Comparison of ENCODE assay signal across 39 cellular contexts in genomic region chr20:52806918-52807317, GRCh38.
"Had no signal": no experiment of that assay in that cellular context is flagged by ENCODE, and none has a peak within 500 bp of the region (broad histone marks: within the 10 kb centered on the region; RNA-seq: fewer than 3 reads in every experiment).

No MANE protein-coding gene starts in this region.

- ATAC-seq: activated CD8-positive, alpha-beta T cell treated with anti-CD3 and anti-CD28 coated beads for 36 hours; activated naive CD4-positive, alpha-beta T cell treated with anti-CD3 and anti-CD28 coated beads, Interleukin-2, amount 50 U/mL, for 72 hours; activated T-cell treated with anti-CD3 and anti-CD28 coated beads, Interleukin-2, amount 50 U/mL, for 4 hours; activated T-cell treated with anti-CD3 and anti-CD28 coated beads, Interleukin-2, amount 50 U/mL, for 72 hours; activated T-helper 17 cell treated with anti-CD3 and anti-CD28 coated beads, Interleukin-2, amount 50 U/mL, for 72 hours; body of pancreas; T-cell had no signal

- FAIRE-seq: astrocyte, TTC549 had no signal

- H3K36me3 ChIP-seq: adrenal gland, brain microvascular endothelial cell, breast epithelium, cardiac muscle cell had no signal

- H3K4me3 ChIP-seq: adrenal gland, body of pancreas, breast epithelium, cardiac muscle cell had no signal

- H3K27me3 ChIP-seq: adrenal gland, body of pancreas, brain microvascular endothelial cell, breast epithelium, cardiac muscle cell had no signal

- H3K27me3 Mint-ChIP-seq: activated B cell treated with CpG ODN at 0.5 μM for 24 hours had no signal

- H3K36me3 Mint-ChIP-seq: activated CD4-positive, alpha-beta memory T cell treated with anti-CD3 and anti-CD28 coated beads for 36 hours; activated naive CD8-positive, alpha-beta T cell treated with anti-CD3 and anti-CD28 coated beads for 36 hours; T-cell had no signal

- H3K4me3 Mint-ChIP-seq: activated B cell treated with CpG ODN at 0.5 μM for 24 hours; activated CD4-positive, alpha-beta memory T cell treated with anti-CD3 and anti-CD28 coated beads for 36 hours; activated CD4-positive, alpha-beta T cell treated with anti-CD3 and anti-CD28 coated beads, Interleukin-2, amount 10 ng/mL, durations not matched to agents 24 days and 14 days; activated CD8-positive, alpha-beta T cell treated with anti-CD3 and anti-CD28 coated beads for 36 hours; activated naive CD4-positive, alpha-beta T cell treated with anti-CD3 and anti-CD28 coated beads for 36 hours; activated naive CD8-positive, alpha-beta T cell treated with anti-CD3 and anti-CD28 coated beads for 36 hours; activated T-cell treated with anti-CD3 and anti-CD28 coated beads, Interleukin-2, amount 50 U/mL, for 4 hours; activated T-cell treated with anti-CD3 and anti-CD28 coated beads, Interleukin-2, amount 50 U/mL, for 72 hours; activated T-helper 1 cell treated with anti-CD3 and anti-CD28 coated beads, Interleukin-12 subunit alpha, Interleukin-12 subunit beta, Interleukin-2, Interleukin-4 antibody, amounts not matched to agents 30 ng/mL and 10 ng/mL and 1 ng/mL, durations not matched to agents 14 hours and 24 hours and 36 hours; activated T-helper 17 cell treated with anti-CD3 and anti-CD28 coated beads, Interleukin-2, amount 50 U/mL, for 72 hours; central memory CD8-positive, alpha-beta T cell; T-cell; T-helper 1 cell treated with Interleukin-12 subunit alpha and Interleukin-12 subunit beta and Interleukin-4 antibody, amounts not matched to agents 30 μg/mL and 1 μg/mL, for 36 hours; T-helper 2 cell treated with Interferon-gamma antibody and Interleukin-4, amounts not matched to agents 5 μg/mL and 100 μg/mL, for 36 hours had no signal

- H3K9me3 Mint-ChIP-seq: activated B cell treated with CpG ODN at 0.5 μM for 24 hours; activated CD4-positive, alpha-beta memory T cell treated with anti-CD3 and anti-CD28 coated beads for 36 hours; activated CD4-positive, alpha-beta T cell treated with anti-CD3 and anti-CD28 coated beads, Interleukin-2, amount 10 ng/mL, durations not matched to agents 24 days and 14 days; activated CD8-positive, alpha-beta T cell treated with anti-CD3 and anti-CD28 coated beads for 36 hours; activated naive CD4-positive, alpha-beta T cell treated with anti-CD3 and anti-CD28 coated beads for 36 hours; activated naive CD8-positive, alpha-beta T cell treated with anti-CD3 and anti-CD28 coated beads for 36 hours; activated T-cell treated with anti-CD3 and anti-CD28 coated beads, Interleukin-2, amount 50 U/mL, for 4 hours; activated T-cell treated with anti-CD3 and anti-CD28 coated beads, Interleukin-2, amount 50 U/mL, for 72 hours; activated T-helper 1 cell treated with anti-CD3 and anti-CD28 coated beads, Interleukin-12 subunit alpha, Interleukin-12 subunit beta, Interleukin-2, Interleukin-4 antibody, amounts not matched to agents 30 ng/mL and 10 ng/mL and 1 ng/mL, durations not matched to agents 14 hours and 24 hours and 36 hours; activated T-helper 17 cell treated with anti-CD3 and anti-CD28 coated beads, Interleukin-2, amount 50 U/mL, for 72 hours; central memory CD8-positive, alpha-beta T cell; T-cell; T-helper 1 cell treated with Interleukin-12 subunit alpha and Interleukin-12 subunit beta and Interleukin-4 antibody, amounts not matched to agents 30 μg/mL and 1 μg/mL, for 36 hours; T-helper 2 cell treated with Interferon-gamma antibody and Interleukin-4, amounts not matched to agents 5 μg/mL and 100 μg/mL, for 36 hours had no signal

- H3K4me1 Mint-ChIP-seq: activated B cell treated with CpG ODN at 0.5 μM for 24 hours; activated CD4-positive, alpha-beta T cell treated with anti-CD3 and anti-CD28 coated beads, Interleukin-2, amount 10 ng/mL, durations not matched to agents 24 days and 14 days; activated naive CD8-positive, alpha-beta T cell treated with anti-CD3 and anti-CD28 coated beads for 36 hours; activated T-helper 17 cell treated with anti-CD3 and anti-CD28 coated beads, Interleukin-2, amount 50 U/mL, for 72 hours; central memory CD8-positive, alpha-beta T cell; T-cell had no signal

- H3K27ac Mint-ChIP-seq: activated B cell treated with CpG ODN at 0.5 μM for 24 hours; activated CD4-positive, alpha-beta memory T cell treated with anti-CD3 and anti-CD28 coated beads for 36 hours; activated CD4-positive, alpha-beta T cell treated with anti-CD3 and anti-CD28 coated beads, Interleukin-2, amount 10 ng/mL, durations not matched to agents 24 days and 14 days; activated CD8-positive, alpha-beta T cell treated with anti-CD3 and anti-CD28 coated beads for 36 hours; activated naive CD4-positive, alpha-beta T cell treated with anti-CD3 and anti-CD28 coated beads for 36 hours; activated naive CD4-positive, alpha-beta T cell treated with anti-CD3 and anti-CD28 coated beads, Interleukin-2, amount 50 U/mL, for 72 hours; activated naive CD8-positive, alpha-beta T cell treated with anti-CD3 and anti-CD28 coated beads for 36 hours; activated T-cell treated with anti-CD3 and anti-CD28 coated beads, Interleukin-2, amount 50 U/mL, for 72 hours; activated T-helper 1 cell treated with anti-CD3 and anti-CD28 coated beads, Interleukin-12 subunit alpha, Interleukin-12 subunit beta, Interleukin-2, Interleukin-4 antibody, amounts not matched to agents 30 ng/mL and 10 ng/mL and 1 ng/mL, durations not matched to agents 14 hours and 24 hours and 36 hours; activated T-helper 17 cell treated with anti-CD3 and anti-CD28 coated beads, Interleukin-2, amount 50 U/mL, for 72 hours; T-cell; T-helper 1 cell treated with Interleukin-12 subunit alpha and Interleukin-12 subunit beta and Interleukin-4 antibody, amounts not matched to agents 30 μg/mL and 1 μg/mL, for 36 hours; T-helper 2 cell treated with Interferon-gamma antibody and Interleukin-4, amounts not matched to agents 5 μg/mL and 100 μg/mL, for 36 hours had no signal

- DNase-seq: activated B cell treated with CpG ODN at 0.5 μM for 24 hours; activated CD4-positive, alpha-beta memory T cell treated with anti-CD3 and anti-CD28 coated beads for 36 hours; activated CD4-positive, alpha-beta T cell treated with anti-CD3 and anti-CD28 coated beads for 4 hours; activated CD4-positive, alpha-beta T cell treated with anti-CD3 and anti-CD28 coated beads, Interleukin-2, amount 10 ng/mL, durations not matched to agents 24 days and 14 days; activated CD4-positive, alpha-beta T cell treated with anti-CD3 and anti-CD28 coated beads, Interleukin-2, amount 50 U/mL, for 1 hour; activated CD4-positive, alpha-beta T cell treated with anti-CD3 and anti-CD28 coated beads, Interleukin-2, amount 50 U/mL, for 4 hours; activated CD4-positive, CD25-positive, alpha-beta regulatory T cell treated with anti-CD3 and anti-CD28 coated beads, Interleukin-2, amount 50 U/mL, for 72 hours; activated CD8-positive, alpha-beta memory T cell treated with anti-CD3 and anti-CD28 coated beads, Interleukin-2, amount 50 U/mL, for 4 hours; activated CD8-positive, alpha-beta T cell treated with anti-CD3 and anti-CD28 coated beads for 36 hours; activated effector memory CD4-positive, alpha-beta T cell treated with anti-CD3 and anti-CD28 coated beads, Interleukin-2, amount 50 U/mL, for 16 hours; activated gamma-delta T cell treated with Interleukin-2 at 50 U/mL for 16 hours; activated naive CD4-positive, alpha-beta T cell; activated naive CD4-positive, alpha-beta T cell treated with anti-CD3 and anti-CD28 coated beads for 36 hours; activated naive CD4-positive, alpha-beta T cell treated with anti-CD3 and anti-CD28 coated beads, Interleukin-2, amount 50 U/mL, for 16 hours; activated naive CD8-positive, alpha-beta T cell treated with anti-CD3 and anti-CD28 coated beads for 36 hours; activated T-cell treated with anti-CD3 and anti-CD28 coated beads for 4 hours; activated T-cell treated with anti-CD3 and anti-CD28 coated beads, Interleukin-2, amount 50 U/mL, for 1 hour; activated T-cell treated with anti-CD3 and anti-CD28 coated beads, Interleukin-2, amount 50 U/mL, for 4 hours; activated T-cell treated with anti-CD3 and anti-CD28 coated beads, Interleukin-2, amount 50 U/mL, for 72 hours; amniotic stem cell; aorta; body of pancreas; brain microvascular endothelial cell; caudate nucleus; cerebellar nuclear complex; T-cell; T-helper 2 cell; T-helper 9 cell had no signal
